Comparison of ENCODE assay signal across 12 cellular contexts in the genomic region with DNA sequence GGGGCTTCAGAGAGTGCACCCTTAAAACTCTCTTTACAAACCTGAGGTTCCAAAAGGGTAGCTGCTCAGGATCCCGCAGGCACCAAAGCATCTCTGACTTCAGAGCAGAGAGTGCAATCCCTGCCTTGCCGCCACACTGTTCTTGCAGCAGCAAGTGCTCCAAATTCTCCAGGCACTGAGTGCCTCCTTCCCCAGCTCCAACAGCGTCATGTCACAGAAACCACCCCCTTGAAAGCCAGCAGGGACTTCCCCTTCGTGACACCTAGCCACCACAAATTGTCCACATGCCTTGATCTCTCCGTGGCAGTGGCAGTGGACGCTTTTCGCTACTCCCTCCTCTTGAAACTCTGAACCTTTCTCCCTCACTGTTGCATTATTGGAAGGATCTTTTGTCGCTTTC. TPM values are rescaled to one million over a fixed set of nuclear protein-coding genes. Genes with fewer than 3 reads are reported as not detected.
DNase-seq lines count a peak whose midpoint lies in the region; ATAC-seq and TF ChIP-seq lines count a peak whose summit lies in the region.
"Had no signal": no experiment of that assay in that cellular context is flagged by ENCODE, and none has a peak within 500 bp of the region (broad histone marks: within the 10 kb centered on the region; RNA-seq: fewer than 3 reads in every experiment).

No MANE protein-coding gene starts in this region.

- H3K9me3 Mint-ChIP-seq in Calu3 (ENCODE audit: low read depth, unreplicated experiment): no peaks in the 10 kb centered on the region
- no peaks in the 10 kb centered on the region for H3K9me3 Mint-ChIP-seq in effector memory CD8-positive, alpha-beta T cell

- H3K9me3 ChIP-seq in neuronal stem cell (replicated peaks in 1 of 2; ENCODE audit: control insufficient read depth in 2 of 2, insufficient read depth in 1 of 2, low read depth in 1 of 2, low read length in 2 of 2) (no peaks in the 10 kb centered on the region), aorta (ENCODE audit: control insufficient read depth, low read length) (no peaks in the 10 kb centered on the region)
- H3K9me3 ChIP-seq: thyroid gland had no signal

- no peak overlapping the region for H4K8ac ChIP-seq in neuronal stem cell (ENCODE audit: low read depth, low read length)

- H3K9ac ChIP-seq in neuronal stem cell (ENCODE audit: low read depth, low read length, poor library complexity): no peak overlapping the region

- peak overlapping the region; percentile 51 for H3K18ac ChIP-seq in neuronal stem cell (ENCODE audit: low read length)

- peaks cover 40% of the 10 kb centered on the region for H3K4me1 Mint-ChIP-seq in Calu3 (ENCODE audit: low read depth, unreplicated experiment)
- H3K4me1 Mint-ChIP-seq in effector memory CD8-positive, alpha-beta T cell (ENCODE audit: low read depth in 2 of 2): peaks cover 53 to 56% of the 10 kb centered on the region in 2 donors

- no peak for TF ChIP-seq CTCF in Calu3 (IDR thresholded peaks at IDR 0.05; ENCODE audit: unreplicated experiment)

- CTCF ChIA-PET in Calu3 (lab: Charles Lee): no interaction called here

- no peak overlapping the region for H3K4me2 ChIP-seq in neuronal stem cell (ENCODE audit: insufficient read depth, low read length, poor library complexity, severe bottlenecking)
- H3K4me2 ChIP-seq: PC-9 had no signal

- H3K4me1 ChIP-seq in neuronal stem cell (ENCODE audit: control insufficient read depth in 2 of 2, insufficient read depth in 1 of 2, low read depth in 1 of 2, low read length in 2 of 2) (peaks cover 9 to 10% of the 10 kb centered on the region in 2 donors), aorta (ENCODE audit: control insufficient read depth in 1 of 2, insufficient read depth in 2 of 2, low read length in 2 of 2) (peaks cover 15 to 18% of the 10 kb centered on the region in 2 donors)

- H3K27ac Mint-ChIP-seq in Calu3 (ENCODE audit: unreplicated experiment): peak overlapping the region; percentile 96
- H3K27ac Mint-ChIP-seq in effector memory CD8-positive, alpha-beta T cell: peak overlapping the region; percentile 87 to 95

- no peak overlapping the region for H3K4me3 Mint-ChIP-seq in Calu3 (ENCODE audit: low read depth, unreplicated experiment)
- H3K4me3 Mint-ChIP-seq in effector memory CD8-positive, alpha-beta T cell: peak overlapping the region; percentile 34 to 69

- H3K23ac ChIP-seq in neuronal stem cell (ENCODE audit: low read depth, low read length, poor library complexity): no peak overlapping the region

- no peak overlapping the region for H4K91ac ChIP-seq in neuronal stem cell (ENCODE audit: low read depth, low read length, poor library complexity)

- H3K14ac ChIP-seq in neuronal stem cell (ENCODE audit: low read length): no peak overlapping the region

- WGBS in neuronal stem cell (ENCODE audit: extremely low coverage in 2 of 2, insufficient read length in 2 of 2, insufficient replicate concordance in 1 of 2), 2 donors: no CpG with 5 or more reads among the region's 8 CpGs
- WGBS in aorta, 2 donors: 79 to 80% methylated on average over 8 of the region's 8 CpGs

- peak overlapping the region in 1 of 2 donors; percentile 55 for H3K4me3 ChIP-seq in neuronal stem cell (ENCODE audit: low read length in 2 of 2)
- H3K4me3 ChIP-seq in aorta (ENCODE audit: low read length in 2 of 2): no peak overlapping the region
- H3K4me3 ChIP-seq: PC-9, thyroid gland had no signal

- no peak overlapping the region for H2BK120ac ChIP-seq in neuronal stem cell (ENCODE audit: low read depth, low read length)

- H3K4ac ChIP-seq in neuronal stem cell (ENCODE audit: low read length): no peak overlapping the region

- intact Hi-C loops in Calu3 (cut with micrococcal nuclease; ENCODE audit: unreplicated experiment) (no loop called here), aorta (cut with DNase I) (no loop called here)

- H3K27ac ChIP-seq in neuronal stem cell (replicated peaks; ENCODE audit: low read length): no peak overlapping the region
- H3K27ac ChIP-seq in aorta (ENCODE audit: low read depth in 1 of 2, low read length in 2 of 2): peak overlapping the region in 1 of 2 donors; percentile 34
- H3K27ac ChIP-seq: thyroid gland, VCaP had no signal

- H3K36me3 Mint-ChIP-seq in Calu3 (ENCODE audit: insufficient read depth, unreplicated experiment): peaks cover 39% of the 10 kb centered on the region
- peaks cover 29% of the 10 kb centered on the region for H3K36me3 Mint-ChIP-seq in effector memory CD8-positive, alpha-beta T cell (ENCODE audit: insufficient read depth)

- BruUV-seq in Calu3 (replicated peaks; lab: Mats Ljungman, UMichigan): no TSS peak

- no peak overlapping the region for H2BK15ac ChIP-seq in neuronal stem cell (ENCODE audit: low read length)

- no peaks in the 10 kb centered on the region for H3K27me3 ChIP-seq in neuronal stem cell (ENCODE audit: control insufficient read depth in 3 of 3, insufficient read depth in 3 of 3, low read depth in 1 of 3, low read length in 3 of 3)
- no peaks in the 10 kb centered on the region for H3K27me3 ChIP-seq in aorta (ENCODE audit: control insufficient read depth in 1 of 2, insufficient read depth in 2 of 2, low read length in 1 of 2)
- H3K27me3 ChIP-seq: thyroid gland had no signal

- peak; percentile 61 for ATAC-seq in effector memory CD8-positive, alpha-beta T cell (replicated peaks)
- ATAC-seq in HG02970 (IDR thresholded peaks at IDR 0.05; ENCODE audit: low FRiP score, unreplicated experiment) (no peak), HG03354 (IDR thresholded peaks at IDR 0.05; ENCODE audit: poor library complexity, severe bottlenecking, unreplicated experiment) (no peak), aorta (ENCODE audit: low FRiP score) (no peak)

- H2AK5ac ChIP-seq in neuronal stem cell (ENCODE audit: low read depth, low read length): no peak overlapping the region

- H3K36me3 ChIP-seq in neuronal stem cell (replicated peaks in 1 of 2; ENCODE audit: control insufficient read depth in 2 of 2, insufficient read depth in 2 of 2, low read length in 2 of 2): no peaks in the 10 kb centered on the region
- no peaks in the 10 kb centered on the region for H3K36me3 ChIP-seq in aorta (ENCODE audit: control insufficient read depth in 1 of 2, insufficient read depth in 2 of 2, low read length in 1 of 2)
- H3K36me3 ChIP-seq: thyroid gland had no signal

- no peaks in the 10 kb centered on the region for H3K27me3 Mint-ChIP-seq in Calu3 (ENCODE audit: unreplicated experiment)
- no peaks in the 10 kb centered on the region for H3K27me3 Mint-ChIP-seq in effector memory CD8-positive, alpha-beta T cell

- H2AFZ ChIP-seq in neuronal stem cell (ENCODE audit: low read length): no peak overlapping the region
- H2AFZ ChIP-seq: PC-9 had no signal

- DNase-seq in Calu3 (no peak), OCI-M1 (lab: John Stamatoyannopoulos, UW) (peak; percentile 21), neuronal stem cell (ENCODE audit: low spot score) (no peak), NCI-H526 (lab: John Stamatoyannopoulos, UW) (no peak), aorta (no peak)
- DNase-seq in effector memory CD8-positive, alpha-beta T cell: peak in 2 of 3 experiments; percentile 30 to 35
- DNase-seq: NCI-H187 treated with DMSO at 0.1 percent for 48 hours, PC-9, thyroid gland had no signal

- peaks cover 3% of the 10 kb centered on the region for H3K79me1 ChIP-seq in neuronal stem cell (ENCODE audit: low read depth, low read length)

- H2BK12ac ChIP-seq in neuronal stem cell (ENCODE audit: low read length): no peak overlapping the region

- H2BK5ac ChIP-seq in neuronal stem cell (ENCODE audit: low read length): no peak overlapping the region

RNA-seq across cellular contexts. Expression of a gene that starts 39.9 kb away (rescaled TPM):
- total RNA-seq in Calu3 (2022): 29.8 and 37.1 TPM in 2 replicates
- 19.1 TPM for polyA plus RNA-seq in neuronal stem cell (2013, experiment 1 of 2)
- polyA plus RNA-seq in neuronal stem cell (2013, experiment 2 of 2): 22.7 TPM
- total RNA-seq in aorta: 10 to 100 TPM; 73.4 to 79.4 TPM
- polyA plus RNA-seq in aorta: 10 to 100 TPM; 26.5 to 38.0 TPM

Comparison
In these comparisons a context has a peak if more than half of its experiments do, and no peak if none do; other contexts are left out.
1. DNase-seq: peak in OCI-M1 (single experiment) and effector memory CD8-positive, alpha-beta T cell (2 of 3); none in Calu3 (single experiment), neuronal stem cell (single experiment), NCI-H526 (0 of 2) and aorta (0 of 2).